1 cellular context compared by ENCODE assay signal in genomic region chr16:3468501-3468900, GRCh38.
TF ChIP-seq lines count a peak whose summit lies in the region.

No MANE protein-coding gene starts in this region.

TF ChIP-seq in H1, 55 proteins besides CTCF, POLR2A, EP300 and RAD21:
- no peak for TF ChIP-seq GTF2F1 (IDR thresholded peaks at IDR 0.05; ENCODE audit: borderline replicate concordance, low read depth, low read length)
- no peak for TF ChIP-seq EZH2 (IDR thresholded peaks at IDR 0.05; ENCODE audit: low read depth, low read length, severe bottlenecking)
- no peak for TF ChIP-seq NANOG (IDR thresholded peaks at IDR 0.05; ENCODE audit: insufficient read depth, low read depth, low read length, poor library complexity, severe bottlenecking)
- no peak for TF ChIP-seq RNF2 (IDR thresholded peaks at IDR 0.05; ENCODE audit: borderline replicate concordance, low read depth, low read length, missing control alignments, poor library complexity, severe bottlenecking)
- TF ChIP-seq CTBP2 (IDR thresholded peaks at IDR 0.05; ENCODE audit: borderline replicate concordance, insufficient read depth, insufficient read length, low read length): no peak
- TF ChIP-seq CHD1 (IDR thresholded peaks at IDR 0.05; ENCODE audit: low read depth, low read length): no peak
- TF ChIP-seq EGR1 (IDR thresholded peaks at IDR 0.05; ENCODE audit: borderline replicate concordance, low read depth, low read length): no peak
- no peak for TF ChIP-seq ATF2 (IDR thresholded peaks at IDR 0.05; ENCODE audit: low read length)
- no peak for TF ChIP-seq ZNF274 (IDR thresholded peaks at IDR 0.05; ENCODE audit: borderline replicate concordance, extremely low read depth, low read length)
- TF ChIP-seq YY1 (IDR thresholded peaks at IDR 0.05; ENCODE audit: low read depth, low read length): no peak
- no peak for TF ChIP-seq SIRT6 (IDR thresholded peaks at IDR 0.05; ENCODE audit: low read length)
- TF ChIP-seq SUZ12 (IDR thresholded peaks at IDR 0.05; ENCODE audit: low read length): no peak
- no peak for TF ChIP-seq HDAC2 (IDR thresholded peaks at IDR 0.05; ENCODE audit: borderline replicate concordance in 1 of 2, low read depth in 2 of 2, low read length in 2 of 2)
- TF ChIP-seq CBX5 (IDR thresholded peaks at IDR 0.05; ENCODE audit: low read depth, low read length): no peak
- no peak for TF ChIP-seq NRF1 (IDR thresholded peaks at IDR 0.05; ENCODE audit: low read depth, low read length)
- no peak for TF ChIP-seq BRCA1 (IDR thresholded peaks at IDR 0.05; ENCODE audit: low read depth, low read length)
- TF ChIP-seq SAP30 (IDR thresholded peaks at IDR 0.05; ENCODE audit: insufficient read depth, insufficient replicate concordance, low read length): no peak
- TF ChIP-seq SP2 (IDR thresholded peaks at IDR 0.05; ENCODE audit: low read length): no peak
- TF ChIP-seq CREB1 (IDR thresholded peaks at IDR 0.05): no peak
